In genomic region chr2:183903026-183903425, GRCh38 we compare ENCODE assay signal across 21 cellular contexts.
"Had no signal": no experiment of that assay in that cellular context is flagged by ENCODE, and none has a peak within 500 bp of the region (broad histone marks: within the 10 kb centered on the region; RNA-seq: fewer than 3 reads in every experiment).

No MANE protein-coding gene starts in this region.

- H3K36me3 ChIP-seq: brain microvascular endothelial cell, cardiac muscle cell, SJCRH30 had no signal

- H3K4me3 ChIP-seq: cardiac muscle cell, K562, SJCRH30 had no signal

- DNase-seq: activated CD4-positive, alpha-beta T cell treated with anti-CD3 and anti-CD28 coated beads for 48 hours; activated CD4-positive, alpha-beta T cell treated with anti-CD3 and anti-CD28 coated beads, Interleukin-2, amount 50 U/mL, for 4 hours; activated CD4-positive, CD25-positive, alpha-beta regulatory T cell treated with anti-CD3 and anti-CD28 coated beads, Interleukin-2, amount 50 U/mL, for 72 hours; activated CD8-positive, alpha-beta memory T cell treated with anti-CD3 and anti-CD28 coated beads, Interleukin-2, amount 50 U/mL, for 48 hours; activated CD8-positive, alpha-beta T cell treated with anti-CD3 and anti-CD28 coated beads, Interleukin-2, amount 10 ng/mL, durations not matched to agents 7 days and 5 days; activated T-cell treated with anti-CD3 and anti-CD28 coated beads, Interleukin-2, amount 50 U/mL, for 1 hour; brain microvascular endothelial cell; Karpas-422; MM.1S; NCI-H1105; NCI-H1436; NCI-H1694 treated with DMSO at 0.1 percent for 48 hours; NCI-H2029 treated with DMSO at 0.1 percent for 48 hours; NCI-H524 treated with DMSO at 0.1 percent for 48 hours; NCI-H82; Right ventricle myocardium superior; RPMI8226 had no signal

- H3K27ac ChIP-seq: brain microvascular endothelial cell, cardiac muscle cell, SJCRH30 had no signal

- H3K4me1 ChIP-seq: SJCRH30 had no signal

- ATAC-seq: activated CD8-positive, alpha-beta T cell treated with anti-CD3 and anti-CD28 coated beads, Interleukin-2, amount 10 ng/mL, durations not matched to agents 7 days and 5 days; K562; Panc1 had no signal

- H3K27me3 ChIP-seq: brain microvascular endothelial cell, cardiac muscle cell, SJCRH30 had no signal
